In genomic region chr3:33166095-33166494, GRCh38 we compare ENCODE assay signal across 18 cellular contexts. TPM values are rescaled to one million over a fixed set of nuclear protein-coding genes. Genes with fewer than 3 reads are reported as not detected.
DNase-seq lines count a peak whose midpoint lies in the region; ATAC-seq and TF ChIP-seq lines count a peak whose summit lies in the region.
"Had no signal": no experiment of that assay in that cellular context is flagged by ENCODE, and none has a peak within 500 bp of the region (broad histone marks: within the 10 kb centered on the region; RNA-seq: fewer than 3 reads in every experiment).

No MANE protein-coding gene starts in this region.

- no peaks in the 10 kb centered on the region for H3K9me3 ChIP-seq in ascending aorta
- no peaks in the 10 kb centered on the region for H3K9me3 ChIP-seq in thoracic aorta
- H3K9me3 ChIP-seq: BLaER1, Caco-2 had no signal

- H3K27me3 ChIP-seq in ascending aorta (no peaks in the 10 kb centered on the region), thoracic aorta (replicated peaks; ENCODE audit: insufficient read depth) (no peaks in the 10 kb centered on the region)
- H3K27me3 ChIP-seq: BLaER1 had no signal

- H3K36me3 ChIP-seq in ascending aorta (peaks cover 0 to 10% of the 10 kb centered on the region in 2 donors), thoracic aorta (no peaks in the 10 kb centered on the region)
- H3K36me3 ChIP-seq: BLaER1 had no signal

- H3K4me3 ChIP-seq in ascending aorta (no peak overlapping the region), thoracic aorta (no peak overlapping the region)
- H3K4me3 ChIP-seq: BLaER1, GM23338 had no signal

- TF ChIP-seq CTCF in ascending aorta (IDR thresholded peaks at IDR 0.05) (no peak), thoracic aorta (IDR thresholded peaks at IDR 0.05) (no peak)

- no peak for DNase-seq in ascending aorta (ENCODE audit: low spot score in 2 of 2)
- no peak for DNase-seq in thoracic aorta (ENCODE audit: low spot score)
- no peak for DNase-seq in caudate nucleus (lab: John Stamatoyannopoulos, UW)
- DNase-seq in cardiac septum (ENCODE audit: low spot score) = no peak
- no peak for DNase-seq in NCI-H1092 (lab: John Stamatoyannopoulos, UW)
- DNase-seq: Caco-2; CD4-positive, CD25-positive, alpha-beta regulatory T cell; CD8-positive, alpha-beta T cell; DMS153; DND-41; H9 had no signal

- H3K4me1 ChIP-seq in ascending aorta = peaks cover 17 to 53% of the 10 kb centered on the region in 2 donors
- peaks cover 36 to 78% of the 10 kb centered on the region in 2 donors for H3K4me1 ChIP-seq in thoracic aorta (ENCODE audit: control insufficient read depth in 1 of 2, low read depth in 2 of 2)
- H3K4me1 ChIP-seq: Caco-2 had no signal

- H3K27ac ChIP-seq in ascending aorta (peak overlapping the region; percentile 75 to 80), thoracic aorta (peak overlapping the region; percentile 80 to 96), caudate nucleus (ENCODE audit: low read depth, low read length) (no peak overlapping the region)
- H3K27ac ChIP-seq: 22Rv1, BLaER1, C4-2B had no signal

- ATAC-seq in GM18511 (IDR thresholded peaks at IDR 0.05; ENCODE audit: unreplicated experiment) = peak; percentile 56
- ATAC-seq in thoracic aorta (ENCODE audit: insufficient number of reproducible peaks, low FRiP score, low read depth) = no peak
- ATAC-seq: CD8-positive, alpha-beta T cell; GM23338; HCT116 had no signal

- intact Hi-C loops in ascending aorta (cut with DNase I) = no loop called here
- intact Hi-C loops in cardiac septum (cut with DNase I) = no loop called here

RNA-seq across cellular contexts. Expression of gene CRTAP, which starts 52.3 kb away (rescaled TPM):
- total RNA-seq in ascending aorta (300 TPM), thoracic aorta (100 to 1,000 TPM; 419 to 454 TPM), cardiac septum (91.7 TPM)

RNA-seq across cellular contexts. Expression of gene SUSD5, which starts 52.5 kb away (rescaled TPM):
- total RNA-seq in ascending aorta = 68.0 TPM
- 100 to 1,000 TPM; 259 to 273 TPM for total RNA-seq in thoracic aorta
- 0.78 TPM for total RNA-seq in cardiac septum
- total RNA-seq: Caco-2; CD4-positive, CD25-positive, alpha-beta regulatory T cell; CD8-positive, alpha-beta T cell; H4 had no signal

Comparison
In these comparisons a context has a peak if more than half of its experiments do, and no peak if none do; other contexts are left out.
1. RNA of gene SUSD5, which starts 52.5 kb away (total RNA-seq): 259 to 273 TPM in thoracic aorta and 68.0 TPM in ascending aorta (single experiment); 0.78 TPM in cardiac septum (single experiment); every median in the first group is over 10 times any median in the second.